ENCODE assay signal across 1 cellular context in the genomic region with DNA sequence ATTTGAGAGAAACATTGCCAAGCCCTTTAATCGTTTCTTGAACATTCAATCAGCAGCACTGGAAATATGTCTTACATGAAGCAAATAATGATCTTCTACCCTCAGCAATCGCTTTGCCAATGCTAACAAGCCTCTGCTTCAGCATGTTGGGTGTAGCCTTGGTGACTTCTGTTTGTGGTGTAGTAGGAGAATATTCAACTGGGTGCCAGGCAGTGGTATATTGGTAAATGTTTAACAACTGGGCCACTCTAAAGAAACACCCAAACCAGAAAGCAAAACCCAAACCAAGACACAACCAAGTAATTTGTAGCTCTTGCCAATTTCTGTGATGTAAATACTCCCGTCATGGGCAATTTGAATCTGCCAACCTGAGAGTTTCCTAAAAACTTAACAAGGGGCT.
TF ChIP-seq lines count a peak whose summit lies in the region.

No MANE protein-coding gene starts in this region.

TF ChIP-seq in IMR-90, 13 proteins besides CTCF, POLR2A, EP300 and RAD21:
- no peak for TF ChIP-seq USF2 (IDR thresholded peaks at IDR 0.05; ENCODE audit: low read depth, low read length)
